Comparison of ENCODE assay signal across 19 cellular contexts in the genomic region with DNA sequence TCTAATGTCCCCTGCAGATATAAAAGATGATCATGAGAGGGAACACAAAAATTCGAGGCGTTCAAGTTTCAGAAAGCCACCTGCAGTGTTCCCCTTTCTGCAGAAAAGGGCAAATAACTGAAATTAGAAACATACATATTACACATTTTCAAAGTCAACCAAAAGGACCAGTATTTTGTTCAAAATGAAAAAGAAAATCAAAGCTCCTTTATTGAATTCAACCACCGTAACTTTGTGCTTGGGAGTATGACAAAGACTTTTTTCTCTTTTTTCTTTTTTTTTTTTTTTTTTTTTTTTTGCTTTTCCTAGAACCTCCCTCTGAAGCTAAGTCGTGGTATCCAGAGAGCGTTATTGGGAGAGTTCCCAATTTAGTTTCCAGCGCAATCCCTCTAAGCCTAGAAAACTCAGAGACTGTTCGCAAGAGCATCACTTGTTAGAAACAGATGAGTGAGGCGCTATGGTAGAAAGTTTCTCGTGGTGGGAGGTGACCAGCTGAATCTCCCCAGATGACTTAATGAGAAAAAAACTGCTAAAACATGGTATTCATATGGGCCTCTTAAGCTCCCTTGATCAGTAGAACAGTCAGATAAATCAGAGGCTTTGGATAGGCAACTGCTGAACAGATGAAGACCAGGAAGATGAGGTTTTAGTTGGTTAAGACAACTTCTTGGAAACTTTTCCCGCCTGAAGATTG.
DNase-seq lines count a peak whose midpoint lies in the region; ATAC-seq and TF ChIP-seq lines count a peak whose summit lies in the region.
"Had no signal": no experiment of that assay in that cellular context is flagged by ENCODE, and none has a peak within 500 bp of the region (broad histone marks: within the 10 kb centered on the region; RNA-seq: fewer than 3 reads in every experiment).

No MANE protein-coding gene starts in this region.

- peak; percentile 64 for ATAC-seq in GM18867 (IDR thresholded peaks at IDR 0.05; ENCODE audit: unreplicated experiment)
- ATAC-seq in HG02610 (IDR thresholded peaks at IDR 0.05; ENCODE audit: unreplicated experiment): peak; percentile 27
- peak; percentile 19 for ATAC-seq in activated T-helper 17 cell treated with anti-CD3 and anti-CD28 coated beads, Interleukin-2, amount 50 U/mL, for 72 hours (replicated peaks)
- no peak for ATAC-seq in HG03039 (IDR thresholded peaks at IDR 0.05; ENCODE audit: unreplicated experiment)
- ATAC-seq: HepG2 had no signal

- peaks cover 13% of the 10 kb centered on the region for H3K36me3 Mint-ChIP-seq in activated T-helper 17 cell treated with anti-CD3 and anti-CD28 coated beads, Interleukin-2, amount 50 U/mL, for 72 hours (ENCODE audit: low read depth)
- H3K36me3 Mint-ChIP-seq: CD4-positive, CD25-positive, alpha-beta regulatory T cell had no signal

- H3K27me3 Mint-ChIP-seq in activated T-helper 17 cell treated with anti-CD3 and anti-CD28 coated beads, Interleukin-2, amount 50 U/mL, for 72 hours: no peaks in the 10 kb centered on the region
- H3K27me3 Mint-ChIP-seq: CD4-positive, CD25-positive, alpha-beta regulatory T cell had no signal

- TF ChIP-seq CTCF in GM06990 (IDR thresholded peaks at IDR 0.05; ENCODE audit: insufficient read depth, low read length, poor library complexity, severe bottlenecking): no peak

- no peak overlapping the region for H3K27ac Mint-ChIP-seq in activated T-helper 17 cell treated with anti-CD3 and anti-CD28 coated beads, Interleukin-2, amount 50 U/mL, for 72 hours
- H3K27ac Mint-ChIP-seq: CD4-positive, CD25-positive, alpha-beta regulatory T cell had no signal

- no peak overlapping the region for H3K4me3 Mint-ChIP-seq in activated T-helper 17 cell treated with anti-CD3 and anti-CD28 coated beads, Interleukin-2, amount 50 U/mL, for 72 hours
- H3K4me3 Mint-ChIP-seq: CD4-positive, CD25-positive, alpha-beta regulatory T cell had no signal

- no peaks in the 10 kb centered on the region for H3K36me3 ChIP-seq in GM06990 (ENCODE audit: control insufficient read depth, insufficient read depth, low read length)
- H3K36me3 ChIP-seq: BE2C, Peyer's patch had no signal

- no peaks in the 10 kb centered on the region for H3K27me3 ChIP-seq in GM06990 (replicated peaks; ENCODE audit: control insufficient read depth, insufficient read depth, low read length)
- H3K27me3 ChIP-seq: BE2C, Peyer's patch had no signal

- peak; percentile 41 for DNase-seq in GM06990 (ENCODE audit: extremely low read depth, insufficient read length)
- DNase-seq in stimulated activated CD4-positive, alpha-beta T cell treated with anti-CD3 and anti-CD28 coated beads, Interleukin-12 subunit alpha, Interleukin-12 subunit beta, amount 100 ng/mL, for 4 hours: no peak
- DNase-seq in cortex of kidney (lab: John Stamatoyannopoulos, UW): no peak
- DNase-seq: BE2C; Caco-2; CD4-positive, CD25-positive, alpha-beta regulatory T cell; DMS153; GDM1; GOT3; KBM-7; NCI-H2081 treated with DMSO at 0.1 percent for 48 hours; NCI-H446 treated with DMSO at 0.1 percent for 48 hours; NK-92 treated with Interleukin-12 subunit alpha and Interleukin-12 subunit beta, amount 100 ng/mL, for 24 hours; Peyer's patch had no signal

- H3K4me1 Mint-ChIP-seq in activated T-helper 17 cell treated with anti-CD3 and anti-CD28 coated beads, Interleukin-2, amount 50 U/mL, for 72 hours: peaks cover 36% of the 10 kb centered on the region

- H3K4me3 ChIP-seq in GM06990 (replicated peaks; ENCODE audit: low read depth, low read length): no peak overlapping the region
- H3K4me3 ChIP-seq: Peyer's patch had no signal

- no peaks in the 10 kb centered on the region for H3K9me3 Mint-ChIP-seq in activated T-helper 17 cell treated with anti-CD3 and anti-CD28 coated beads, Interleukin-2, amount 50 U/mL, for 72 hours
- H3K9me3 Mint-ChIP-seq: CD4-positive, CD25-positive, alpha-beta regulatory T cell had no signal
